1 cellular context compared by ENCODE assay signal in the genomic region with DNA sequence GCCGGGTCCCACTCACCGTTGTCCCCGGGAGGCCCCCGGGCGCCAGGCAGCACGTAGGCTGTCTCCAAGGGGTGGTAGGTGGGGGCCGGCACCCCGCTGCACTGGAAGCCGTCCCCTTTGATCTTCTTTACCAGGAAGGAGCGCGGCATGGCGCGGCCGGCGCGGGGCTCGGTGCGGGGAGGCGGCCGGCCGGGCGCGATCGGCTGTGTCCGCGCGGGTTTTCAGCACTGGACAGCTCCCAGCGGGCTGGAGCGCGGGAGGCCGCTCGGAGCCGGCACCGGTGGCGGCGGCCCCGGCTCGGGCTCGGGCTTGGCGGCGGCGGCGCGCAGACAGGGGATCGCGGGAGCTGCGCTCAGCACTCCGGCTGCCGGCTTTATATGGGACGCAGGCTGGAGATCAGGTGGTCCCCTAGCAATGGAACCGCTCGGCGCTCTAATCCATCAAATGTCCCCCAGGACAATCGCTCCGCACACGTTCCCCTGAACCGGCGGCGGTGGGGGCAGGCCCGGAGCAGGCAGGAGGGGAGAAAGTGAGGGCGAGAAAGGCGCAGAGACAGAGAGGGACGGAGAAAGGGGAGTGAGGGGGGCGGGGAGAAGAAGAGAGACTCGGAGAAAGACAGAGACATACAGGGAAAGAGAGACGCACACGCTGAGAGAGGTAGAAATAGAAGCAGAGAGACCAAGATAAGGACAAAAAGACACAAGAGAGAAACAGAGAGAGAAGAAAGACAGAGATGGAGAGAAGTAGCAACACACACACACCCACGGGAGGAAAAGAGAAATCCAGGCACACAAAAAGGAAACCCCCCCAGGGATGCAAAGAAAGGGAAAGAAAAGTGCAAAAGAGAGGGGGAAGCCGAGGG.
TF ChIP-seq lines count a peak whose summit lies in the region.

A gene (minus strand): TSS at position 350 of the 862 bp plus-strand sequence. CDS start 201 bp downstream, at position 149.

TF ChIP-seq in HepG2, 621 proteins besides CTCF, POLR2A, EP300 and RAD21 (continued from another document and continues in another):
- TF ChIP-seq, protein P1, sequence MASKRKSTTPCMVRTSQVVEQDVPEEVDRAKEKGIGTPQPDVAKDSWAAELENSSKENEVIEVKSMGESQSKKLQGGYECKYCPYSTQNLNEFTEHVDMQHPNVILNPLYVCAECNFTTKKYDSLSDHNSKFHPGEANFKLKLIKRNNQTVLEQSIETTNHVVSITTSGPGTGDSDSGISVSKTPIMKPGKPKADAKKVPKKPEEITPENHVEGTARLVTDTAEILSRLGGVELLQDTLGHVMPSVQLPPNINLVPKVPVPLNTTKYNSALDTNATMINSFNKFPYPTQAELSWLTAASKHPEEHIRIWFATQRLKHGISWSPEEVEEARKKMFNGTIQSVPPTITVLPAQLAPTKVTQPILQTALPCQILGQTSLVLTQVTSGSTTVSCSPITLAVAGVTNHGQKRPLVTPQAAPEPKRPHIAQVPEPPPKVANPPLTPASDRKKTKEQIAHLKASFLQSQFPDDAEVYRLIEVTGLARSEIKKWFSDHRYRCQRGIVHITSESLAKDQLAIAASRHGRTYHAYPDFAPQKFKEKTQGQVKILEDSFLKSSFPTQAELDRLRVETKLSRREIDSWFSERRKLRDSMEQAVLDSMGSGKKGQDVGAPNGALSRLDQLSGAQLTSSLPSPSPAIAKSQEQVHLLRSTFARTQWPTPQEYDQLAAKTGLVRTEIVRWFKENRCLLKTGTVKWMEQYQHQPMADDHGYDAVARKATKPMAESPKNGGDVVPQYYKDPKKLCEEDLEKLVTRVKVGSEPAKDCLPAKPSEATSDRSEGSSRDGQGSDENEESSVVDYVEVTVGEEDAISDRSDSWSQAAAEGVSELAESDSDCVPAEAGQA (IDR thresholded peaks at IDR 0.05; ENCODE audit: low read depth) = 0 out of 2 replicates have a peak, but pooled peaks have one; percentile 40
- TF ChIP-seq, protein P1 (CRISPR knock-in tag; IDR thresholded peaks at IDR 0.05; ENCODE audit: borderline replicate concordance) = peak; percentile 99
- 0 out of 2 replicates have a peak, but pooled peaks have one; percentile 50 for TF ChIP-seq PPARG (CRISPR knock-in tag; conservative IDR thresholded peaks at IDR 0.05)
- TF ChIP-seq, protein P2, sequence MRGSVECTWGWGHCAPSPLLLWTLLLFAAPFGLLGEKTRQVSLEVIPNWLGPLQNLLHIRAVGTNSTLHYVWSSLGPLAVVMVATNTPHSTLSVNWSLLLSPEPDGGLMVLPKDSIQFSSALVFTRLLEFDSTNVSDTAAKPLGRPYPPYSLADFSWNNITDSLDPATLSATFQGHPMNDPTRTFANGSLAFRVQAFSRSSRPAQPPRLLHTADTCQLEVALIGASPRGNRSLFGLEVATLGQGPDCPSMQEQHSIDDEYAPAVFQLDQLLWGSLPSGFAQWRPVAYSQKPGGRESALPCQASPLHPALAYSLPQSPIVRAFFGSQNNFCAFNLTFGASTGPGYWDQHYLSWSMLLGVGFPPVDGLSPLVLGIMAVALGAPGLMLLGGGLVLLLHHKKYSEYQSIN (CRISPR knock-in tag; IDR thresholded peaks at IDR 0.05; ENCODE audit: borderline replicate concordance) = peak; percentile 69; the same call in 1 of the 2 replicates
- peak in 1 of 2 experiments; percentile 95; a peak in 2 of 4 replicates for TF ChIP-seq KLF16 (CRISPR knock-in tag; IDR thresholded peaks at IDR 0.05)
- no peak for TF ChIP-seq ZNF264 (CRISPR knock-in tag; IDR thresholded peaks at IDR 0.05)
- TF ChIP-seq ZSCAN29 (CRISPR knock-in tag; conservative IDR thresholded peaks at IDR 0.05) = peak; percentile 67; the same call in 1 of the 2 replicates
- no peak for TF ChIP-seq PITX1 (CRISPR knock-in tag; IDR thresholded peaks at IDR 0.05)
- TF ChIP-seq, protein P3, sequence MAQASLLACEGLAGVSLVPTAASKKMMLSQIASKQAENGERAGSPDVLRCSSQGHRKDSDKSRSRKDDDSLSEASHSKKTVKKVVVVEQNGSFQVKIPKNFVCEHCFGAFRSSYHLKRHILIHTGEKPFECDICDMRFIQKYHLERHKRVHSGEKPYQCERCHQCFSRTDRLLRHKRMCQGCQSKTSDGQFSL (CRISPR knock-in tag; IDR thresholded peaks at IDR 0.05) = no peak; the same call in 1 of the 2 replicates
- TF ChIP-seq, protein P4, sequence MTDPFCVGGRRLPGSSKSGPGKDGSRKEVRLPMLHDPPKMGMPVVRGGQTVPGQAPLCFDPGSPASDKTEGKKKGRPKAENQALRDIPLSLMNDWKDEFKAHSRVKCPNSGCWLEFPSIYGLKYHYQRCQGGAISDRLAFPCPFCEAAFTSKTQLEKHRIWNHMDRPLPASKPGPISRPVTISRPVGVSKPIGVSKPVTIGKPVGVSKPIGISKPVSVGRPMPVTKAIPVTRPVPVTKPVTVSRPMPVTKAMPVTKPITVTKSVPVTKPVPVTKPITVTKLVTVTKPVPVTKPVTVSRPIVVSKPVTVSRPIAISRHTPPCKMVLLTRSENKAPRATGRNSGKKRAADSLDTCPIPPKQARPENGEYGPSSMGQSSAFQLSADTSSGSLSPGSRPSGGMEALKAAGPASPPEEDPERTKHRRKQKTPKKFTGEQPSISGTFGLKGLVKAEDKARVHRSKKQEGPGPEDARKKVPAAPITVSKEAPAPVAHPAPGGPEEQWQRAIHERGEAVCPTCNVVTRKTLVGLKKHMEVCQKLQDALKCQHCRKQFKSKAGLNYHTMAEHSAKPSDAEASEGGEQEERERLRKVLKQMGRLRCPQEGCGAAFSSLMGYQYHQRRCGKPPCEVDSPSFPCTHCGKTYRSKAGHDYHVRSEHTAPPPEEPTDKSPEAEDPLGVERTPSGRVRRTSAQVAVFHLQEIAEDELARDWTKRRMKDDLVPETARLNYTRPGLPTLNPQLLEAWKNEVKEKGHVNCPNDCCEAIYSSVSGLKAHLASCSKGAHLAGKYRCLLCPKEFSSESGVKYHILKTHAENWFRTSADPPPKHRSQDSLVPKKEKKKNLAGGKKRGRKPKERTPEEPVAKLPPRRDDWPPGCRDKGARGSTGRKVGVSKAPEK (CRISPR knock-in tag; IDR thresholded peaks at IDR 0.05; ENCODE audit: borderline replicate concordance) = no peak
- TF ChIP-seq, protein P5, sequence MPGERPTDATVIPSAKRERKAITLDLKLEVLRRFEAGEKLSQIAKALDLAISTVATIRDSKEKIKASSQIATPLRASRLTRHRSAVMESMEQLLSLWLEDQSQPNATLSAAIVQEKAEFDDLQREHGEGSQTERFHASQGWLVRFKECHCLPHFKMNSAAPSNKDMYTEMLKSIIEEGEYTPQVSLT (CRISPR knock-in tag; IDR thresholded peaks at IDR 0.05; ENCODE audit: borderline replicate concordance, low read depth) = no peak; the same call in 1 of the 2 replicates
- peak; percentile 99 for TF ChIP-seq ZNF138 (CRISPR knock-in tag; IDR thresholded peaks at IDR 0.05; ENCODE audit: low read depth)
- TF ChIP-seq, protein P6, sequence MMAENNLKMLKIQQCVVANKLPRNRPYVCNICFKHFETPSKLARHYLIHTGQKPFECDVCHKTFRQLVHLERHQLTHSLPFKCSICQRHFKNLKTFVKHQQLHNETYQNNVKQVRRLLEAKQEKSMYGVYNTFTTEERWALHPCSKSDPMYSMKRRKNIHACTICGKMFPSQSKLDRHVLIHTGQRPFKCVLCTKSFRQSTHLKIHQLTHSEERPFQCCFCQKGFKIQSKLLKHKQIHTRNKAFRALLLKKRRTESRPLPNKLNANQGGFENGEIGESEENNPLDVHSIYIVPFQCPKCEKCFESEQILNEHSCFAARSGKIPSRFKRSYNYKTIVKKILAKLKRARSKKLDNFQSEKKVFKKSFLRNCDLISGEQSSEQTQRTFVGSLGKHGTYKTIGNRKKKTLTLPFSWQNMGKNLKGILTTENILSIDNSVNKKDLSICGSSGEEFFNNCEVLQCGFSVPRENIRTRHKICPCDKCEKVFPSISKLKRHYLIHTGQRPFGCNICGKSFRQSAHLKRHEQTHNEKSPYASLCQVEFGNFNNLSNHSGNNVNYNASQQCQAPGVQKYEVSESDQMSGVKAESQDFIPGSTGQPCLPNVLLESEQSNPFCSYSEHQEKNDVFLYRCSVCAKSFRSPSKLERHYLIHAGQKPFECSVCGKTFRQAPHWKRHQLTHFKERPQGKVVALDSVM (CRISPR knock-in tag; IDR thresholded peaks at IDR 0.05) = peak; percentile 79
- TF ChIP-seq, protein P7, sequence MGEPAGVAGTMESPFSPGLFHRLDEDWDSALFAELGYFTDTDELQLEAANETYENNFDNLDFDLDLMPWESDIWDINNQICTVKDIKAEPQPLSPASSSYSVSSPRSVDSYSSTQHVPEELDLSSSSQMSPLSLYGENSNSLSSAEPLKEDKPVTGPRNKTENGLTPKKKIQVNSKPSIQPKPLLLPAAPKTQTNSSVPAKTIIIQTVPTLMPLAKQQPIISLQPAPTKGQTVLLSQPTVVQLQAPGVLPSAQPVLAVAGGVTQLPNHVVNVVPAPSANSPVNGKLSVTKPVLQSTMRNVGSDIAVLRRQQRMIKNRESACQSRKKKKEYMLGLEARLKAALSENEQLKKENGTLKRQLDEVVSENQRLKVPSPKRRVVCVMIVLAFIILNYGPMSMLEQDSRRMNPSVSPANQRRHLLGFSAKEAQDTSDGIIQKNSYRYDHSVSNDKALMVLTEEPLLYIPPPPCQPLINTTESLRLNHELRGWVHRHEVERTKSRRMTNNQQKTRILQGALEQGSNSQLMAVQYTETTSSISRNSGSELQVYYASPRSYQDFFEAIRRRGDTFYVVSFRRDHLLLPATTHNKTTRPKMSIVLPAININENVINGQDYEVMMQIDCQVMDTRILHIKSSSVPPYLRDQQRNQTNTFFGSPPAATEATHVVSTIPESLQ (CRISPR knock-in tag; conservative IDR thresholded peaks at IDR 0.05) = peak; percentile 97
- peak; percentile 99 for TF ChIP-seq ZNF607 (CRISPR knock-in tag; IDR thresholded peaks at IDR 0.05; ENCODE audit: borderline replicate concordance)
- TF ChIP-seq ZNF431 (CRISPR knock-in tag; IDR thresholded peaks at IDR 0.05; ENCODE audit: borderline replicate concordance, low read depth) = peak; percentile 99
- TF ChIP-seq HDAC2 (CRISPR knock-in tag; IDR thresholded peaks at IDR 0.05) = no peak
- TF ChIP-seq, protein P8, sequence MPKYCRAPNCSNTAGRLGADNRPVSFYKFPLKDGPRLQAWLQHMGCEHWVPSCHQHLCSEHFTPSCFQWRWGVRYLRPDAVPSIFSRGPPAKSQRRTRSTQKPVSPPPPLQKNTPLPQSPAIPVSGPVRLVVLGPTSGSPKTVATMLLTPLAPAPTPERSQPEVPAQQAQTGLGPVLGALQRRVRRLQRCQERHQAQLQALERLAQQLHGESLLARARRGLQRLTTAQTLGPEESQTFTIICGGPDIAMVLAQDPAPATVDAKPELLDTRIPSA (CRISPR knock-in tag; IDR thresholded peaks at IDR 0.05; ENCODE audit: borderline replicate concordance) = no peak
- peak; percentile 100 for TF ChIP-seq ZNF674 (CRISPR knock-in tag; IDR thresholded peaks at IDR 0.05; ENCODE audit: low read depth)
- peak; percentile 61 for TF ChIP-seq FOXA3 (CRISPR knock-in tag; IDR thresholded peaks at IDR 0.05)
- TF ChIP-seq ZFP36 (IDR thresholded peaks at IDR 0.05; ENCODE audit: borderline replicate concordance, low read depth, low read length, partially characterized antibody) = no peak
- TF ChIP-seq, protein P9, sequence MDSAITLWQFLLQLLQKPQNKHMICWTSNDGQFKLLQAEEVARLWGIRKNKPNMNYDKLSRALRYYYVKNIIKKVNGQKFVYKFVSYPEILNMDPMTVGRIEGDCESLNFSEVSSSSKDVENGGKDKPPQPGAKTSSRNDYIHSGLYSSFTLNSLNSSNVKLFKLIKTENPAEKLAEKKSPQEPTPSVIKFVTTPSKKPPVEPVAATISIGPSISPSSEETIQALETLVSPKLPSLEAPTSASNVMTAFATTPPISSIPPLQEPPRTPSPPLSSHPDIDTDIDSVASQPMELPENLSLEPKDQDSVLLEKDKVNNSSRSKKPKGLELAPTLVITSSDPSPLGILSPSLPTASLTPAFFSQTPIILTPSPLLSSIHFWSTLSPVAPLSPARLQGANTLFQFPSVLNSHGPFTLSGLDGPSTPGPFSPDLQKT (CRISPR knock-in tag; IDR thresholded peaks at IDR 0.05; ENCODE audit: borderline replicate concordance) = peak; percentile 69; the same call in 1 of the 2 replicates
- no peak for TF ChIP-seq ZNF737 (CRISPR knock-in tag; IDR thresholded peaks at IDR 0.05; ENCODE audit: borderline replicate concordance)
- TF ChIP-seq BHLHE40 (IDR thresholded peaks at IDR 0.05; ENCODE audit: low read length) = no peak
- TF ChIP-seq, protein P10, sequence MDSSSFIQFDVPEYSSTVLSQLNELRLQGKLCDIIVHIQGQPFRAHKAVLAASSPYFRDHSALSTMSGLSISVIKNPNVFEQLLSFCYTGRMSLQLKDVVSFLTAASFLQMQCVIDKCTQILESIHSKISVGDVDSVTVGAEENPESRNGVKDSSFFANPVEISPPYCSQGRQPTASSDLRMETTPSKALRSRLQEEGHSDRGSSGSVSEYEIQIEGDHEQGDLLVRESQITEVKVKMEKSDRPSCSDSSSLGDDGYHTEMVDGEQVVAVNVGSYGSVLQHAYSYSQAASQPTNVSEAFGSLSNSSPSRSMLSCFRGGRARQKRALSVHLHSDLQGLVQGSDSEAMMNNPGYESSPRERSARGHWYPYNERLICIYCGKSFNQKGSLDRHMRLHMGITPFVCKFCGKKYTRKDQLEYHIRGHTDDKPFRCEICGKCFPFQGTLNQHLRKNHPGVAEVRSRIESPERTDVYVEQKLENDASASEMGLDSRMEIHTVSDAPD (CRISPR knock-in tag; IDR thresholded peaks at IDR 0.05) = no peak; the same call in 1 of the 2 replicates
- no peak for TF ChIP-seq ZEB1 (IDR thresholded peaks at IDR 0.05; ENCODE audit: insufficient replicate concordance, low read depth)
- TF ChIP-seq ZFP41 (CRISPR knock-in tag; IDR thresholded peaks at IDR 0.05; ENCODE audit: borderline replicate concordance) = no peak
- no peak for TF ChIP-seq ZNF382 (CRISPR knock-in tag; IDR thresholded peaks at IDR 0.05; ENCODE audit: borderline replicate concordance)
- no peak for TF ChIP-seq PAF1 (CRISPR knock-in tag; IDR thresholded peaks at IDR 0.05)
- peak; percentile 99 for TF ChIP-seq EEA1 (CRISPR knock-in tag; IDR thresholded peaks at IDR 0.05; ENCODE audit: borderline replicate concordance)
- no peak for TF ChIP-seq ZNF619 (CRISPR knock-in tag; IDR thresholded peaks at IDR 0.05)
- TF ChIP-seq, protein P11, sequence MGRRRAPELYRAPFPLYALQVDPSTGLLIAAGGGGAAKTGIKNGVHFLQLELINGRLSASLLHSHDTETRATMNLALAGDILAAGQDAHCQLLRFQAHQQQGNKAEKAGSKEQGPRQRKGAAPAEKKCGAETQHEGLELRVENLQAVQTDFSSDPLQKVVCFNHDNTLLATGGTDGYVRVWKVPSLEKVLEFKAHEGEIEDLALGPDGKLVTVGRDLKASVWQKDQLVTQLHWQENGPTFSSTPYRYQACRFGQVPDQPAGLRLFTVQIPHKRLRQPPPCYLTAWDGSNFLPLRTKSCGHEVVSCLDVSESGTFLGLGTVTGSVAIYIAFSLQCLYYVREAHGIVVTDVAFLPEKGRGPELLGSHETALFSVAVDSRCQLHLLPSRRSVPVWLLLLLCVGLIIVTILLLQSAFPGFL (CRISPR knock-in tag; IDR thresholded peaks at IDR 0.05) = 0 out of 2 replicates have a peak, but pooled peaks have one; percentile 72
